In the genomic region with DNA sequence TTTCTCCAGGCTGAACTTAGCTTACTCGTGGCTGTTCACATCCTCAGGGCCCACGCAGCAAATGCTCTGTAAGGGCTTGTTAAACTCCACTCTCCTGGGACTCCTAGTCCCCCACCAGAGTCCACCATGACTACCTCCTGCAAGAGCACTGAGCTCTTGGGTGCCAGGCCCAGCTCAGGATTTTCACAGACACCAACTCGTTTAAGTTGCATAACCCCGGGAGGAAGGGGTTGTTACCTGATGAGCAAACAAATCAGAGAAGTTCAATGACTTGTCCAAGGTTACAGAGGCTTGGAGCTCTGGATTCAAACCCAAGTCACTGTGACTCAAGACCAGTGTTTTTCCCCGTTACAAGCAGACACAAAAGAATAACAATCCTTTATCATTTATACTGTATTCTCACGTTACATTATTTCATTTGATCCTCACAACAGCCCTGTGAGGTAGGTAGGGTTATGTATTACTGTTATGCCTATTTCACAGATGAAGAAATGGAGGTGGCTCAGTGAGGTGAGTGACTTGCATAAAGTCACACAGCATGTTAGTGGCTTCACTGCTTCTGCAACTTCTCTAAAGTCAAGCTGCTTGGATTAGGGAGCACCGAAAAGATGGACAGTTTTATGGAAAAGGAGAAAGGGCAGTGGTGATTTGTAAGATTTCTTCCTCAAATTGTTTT, we compare ENCODE assay signal across 1 cellular context.
TF ChIP-seq lines count a peak whose summit lies in the region.

No MANE protein-coding gene starts in this region.

TF ChIP-seq in HepG2, 621 proteins besides CTCF, POLR2A, EP300 and RAD21 (continued from another document):
- TF ChIP-seq, protein P1, sequence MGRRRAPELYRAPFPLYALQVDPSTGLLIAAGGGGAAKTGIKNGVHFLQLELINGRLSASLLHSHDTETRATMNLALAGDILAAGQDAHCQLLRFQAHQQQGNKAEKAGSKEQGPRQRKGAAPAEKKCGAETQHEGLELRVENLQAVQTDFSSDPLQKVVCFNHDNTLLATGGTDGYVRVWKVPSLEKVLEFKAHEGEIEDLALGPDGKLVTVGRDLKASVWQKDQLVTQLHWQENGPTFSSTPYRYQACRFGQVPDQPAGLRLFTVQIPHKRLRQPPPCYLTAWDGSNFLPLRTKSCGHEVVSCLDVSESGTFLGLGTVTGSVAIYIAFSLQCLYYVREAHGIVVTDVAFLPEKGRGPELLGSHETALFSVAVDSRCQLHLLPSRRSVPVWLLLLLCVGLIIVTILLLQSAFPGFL (CRISPR knock-in tag; IDR thresholded peaks at IDR 0.05) = no peak
- TF ChIP-seq ZNF547 (CRISPR knock-in tag; IDR thresholded peaks at IDR 0.05) (no peak), ZNF75D (CRISPR knock-in tag; IDR thresholded peaks at IDR 0.05; ENCODE audit: borderline replicate concordance) (no peak), CEBPB (IDR thresholded peaks at IDR 0.05; ENCODE audit: borderline replicate concordance, low read depth, low read length) (peak; percentile 86; the same call in 1 of the 2 replicates), ZNF354B (CRISPR knock-in tag; IDR thresholded peaks at IDR 0.05) (no peak), ZNF234 (CRISPR knock-in tag; conservative IDR thresholded peaks at IDR 0.05) (no peak), TP53 (CRISPR knock-in tag; conservative IDR thresholded peaks at IDR 0.05) (no peak), ZNF724P (CRISPR knock-in tag; IDR thresholded peaks at IDR 0.05; ENCODE audit: borderline replicate concordance) (no peak), ZMAT3 (CRISPR knock-in tag; conservative IDR thresholded peaks at IDR 0.05) (no peak), ZNF773 (CRISPR knock-in tag; IDR thresholded peaks at IDR 0.05; ENCODE audit: borderline replicate concordance) (no peak), SIN3A (IDR thresholded peaks at IDR 0.05; ENCODE audit: borderline replicate concordance, low read depth, low read length) (no peak), ZNF607 (CRISPR knock-in tag; IDR thresholded peaks at IDR 0.05; ENCODE audit: borderline replicate concordance) (no peak; the same call in 1 of the 2 replicates), FOXC1 (CRISPR knock-in tag; IDR thresholded peaks at IDR 0.05; ENCODE audit: borderline replicate concordance) (0 out of 2 replicates have a peak, but pooled peaks have one; percentile 27), ZNF713 (CRISPR knock-in tag; IDR thresholded peaks at IDR 0.05) (no peak), SMC3 (IDR thresholded peaks at IDR 0.05; ENCODE audit: low read length) (0 out of 2 replicates have a peak, but pooled peaks have one; percentile 8), ZFAT (CRISPR knock-in tag; conservative IDR thresholded peaks at IDR 0.05) (no peak), ZNF546 (CRISPR knock-in tag; conservative IDR thresholded peaks at IDR 0.05) (no peak), ZNF10 (CRISPR knock-in tag; IDR thresholded peaks at IDR 0.05; ENCODE audit: borderline replicate concordance, low read depth) (no peak), ZBTB42 (CRISPR knock-in tag; IDR thresholded peaks at IDR 0.05) (no peak)
- TF ChIP-seq, protein P2, sequence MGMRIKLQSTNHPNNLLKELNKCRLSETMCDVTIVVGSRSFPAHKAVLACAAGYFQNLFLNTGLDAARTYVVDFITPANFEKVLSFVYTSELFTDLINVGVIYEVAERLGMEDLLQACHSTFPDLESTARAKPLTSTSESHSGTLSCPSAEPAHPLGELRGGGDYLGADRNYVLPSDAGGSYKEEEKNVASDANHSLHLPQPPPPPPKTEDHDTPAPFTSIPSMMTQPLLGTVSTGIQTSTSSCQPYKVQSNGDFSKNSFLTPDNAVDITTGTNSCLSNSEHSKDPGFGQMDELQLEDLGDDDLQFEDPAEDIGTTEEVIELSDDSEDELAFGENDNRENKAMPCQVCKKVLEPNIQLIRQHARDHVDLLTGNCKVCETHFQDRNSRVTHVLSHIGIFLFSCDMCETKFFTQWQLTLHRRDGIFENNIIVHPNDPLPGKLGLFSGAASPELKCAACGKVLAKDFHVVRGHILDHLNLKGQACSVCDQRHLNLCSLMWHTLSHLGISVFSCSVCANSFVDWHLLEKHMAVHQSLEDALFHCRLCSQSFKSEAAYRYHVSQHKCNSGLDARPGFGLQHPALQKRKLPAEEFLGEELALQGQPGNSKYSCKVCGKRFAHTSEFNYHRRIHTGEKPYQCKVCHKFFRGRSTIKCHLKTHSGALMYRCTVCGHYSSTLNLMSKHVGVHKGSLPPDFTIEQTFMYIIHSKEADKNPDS (CRISPR knock-in tag; IDR thresholded peaks at IDR 0.05) = no peak
- TF ChIP-seq, protein P3, sequence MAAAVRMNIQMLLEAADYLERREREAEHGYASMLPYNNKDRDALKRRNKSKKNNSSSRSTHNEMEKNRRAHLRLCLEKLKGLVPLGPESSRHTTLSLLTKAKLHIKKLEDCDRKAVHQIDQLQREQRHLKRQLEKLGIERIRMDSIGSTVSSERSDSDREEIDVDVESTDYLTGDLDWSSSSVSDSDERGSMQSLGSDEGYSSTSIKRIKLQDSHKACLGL (CRISPR knock-in tag; IDR thresholded peaks at IDR 0.05) = no peak
- TF ChIP-seq, protein P4, sequence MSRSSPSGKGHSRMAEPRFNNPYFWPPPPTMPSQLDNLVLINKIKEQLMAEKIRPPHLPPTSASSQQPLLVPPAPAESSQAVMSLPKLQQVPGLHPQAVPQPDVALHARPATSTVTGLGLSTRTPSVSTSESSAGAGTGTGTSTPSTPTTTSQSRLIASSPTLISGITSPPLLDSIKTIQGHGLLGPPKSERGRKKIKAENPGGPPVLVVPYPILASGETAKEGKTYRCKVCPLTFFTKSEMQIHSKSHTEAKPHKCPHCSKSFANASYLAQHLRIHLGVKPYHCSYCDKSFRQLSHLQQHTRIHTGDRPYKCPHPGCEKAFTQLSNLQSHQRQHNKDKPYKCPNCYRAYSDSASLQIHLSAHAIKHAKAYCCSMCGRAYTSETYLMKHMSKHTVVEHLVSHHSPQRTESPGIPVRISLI (CRISPR knock-in tag; IDR thresholded peaks at IDR 0.05; ENCODE audit: borderline replicate concordance) = no peak
- TF ChIP-seq, protein P5, sequence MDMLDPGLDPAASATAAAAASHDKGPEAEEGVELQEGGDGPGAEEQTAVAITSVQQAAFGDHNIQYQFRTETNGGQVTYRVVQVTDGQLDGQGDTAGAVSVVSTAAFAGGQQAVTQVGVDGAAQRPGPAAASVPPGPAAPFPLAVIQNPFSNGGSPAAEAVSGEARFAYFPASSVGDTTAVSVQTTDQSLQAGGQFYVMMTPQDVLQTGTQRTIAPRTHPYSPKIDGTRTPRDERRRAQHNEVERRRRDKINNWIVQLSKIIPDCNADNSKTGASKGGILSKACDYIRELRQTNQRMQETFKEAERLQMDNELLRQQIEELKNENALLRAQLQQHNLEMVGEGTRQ (IDR thresholded peaks at IDR 0.05; ENCODE audit: low read depth, low read length) = no peak
- TF ChIP-seq, protein P5 (CRISPR knock-in tag; IDR thresholded peaks at IDR 0.05; ENCODE audit: borderline replicate concordance) = no peak
- TF ChIP-seq, protein P6, sequence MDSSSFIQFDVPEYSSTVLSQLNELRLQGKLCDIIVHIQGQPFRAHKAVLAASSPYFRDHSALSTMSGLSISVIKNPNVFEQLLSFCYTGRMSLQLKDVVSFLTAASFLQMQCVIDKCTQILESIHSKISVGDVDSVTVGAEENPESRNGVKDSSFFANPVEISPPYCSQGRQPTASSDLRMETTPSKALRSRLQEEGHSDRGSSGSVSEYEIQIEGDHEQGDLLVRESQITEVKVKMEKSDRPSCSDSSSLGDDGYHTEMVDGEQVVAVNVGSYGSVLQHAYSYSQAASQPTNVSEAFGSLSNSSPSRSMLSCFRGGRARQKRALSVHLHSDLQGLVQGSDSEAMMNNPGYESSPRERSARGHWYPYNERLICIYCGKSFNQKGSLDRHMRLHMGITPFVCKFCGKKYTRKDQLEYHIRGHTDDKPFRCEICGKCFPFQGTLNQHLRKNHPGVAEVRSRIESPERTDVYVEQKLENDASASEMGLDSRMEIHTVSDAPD (CRISPR knock-in tag; IDR thresholded peaks at IDR 0.05) = no peak
